ENCODE assay signal across 1 cellular context in the genomic region with DNA sequence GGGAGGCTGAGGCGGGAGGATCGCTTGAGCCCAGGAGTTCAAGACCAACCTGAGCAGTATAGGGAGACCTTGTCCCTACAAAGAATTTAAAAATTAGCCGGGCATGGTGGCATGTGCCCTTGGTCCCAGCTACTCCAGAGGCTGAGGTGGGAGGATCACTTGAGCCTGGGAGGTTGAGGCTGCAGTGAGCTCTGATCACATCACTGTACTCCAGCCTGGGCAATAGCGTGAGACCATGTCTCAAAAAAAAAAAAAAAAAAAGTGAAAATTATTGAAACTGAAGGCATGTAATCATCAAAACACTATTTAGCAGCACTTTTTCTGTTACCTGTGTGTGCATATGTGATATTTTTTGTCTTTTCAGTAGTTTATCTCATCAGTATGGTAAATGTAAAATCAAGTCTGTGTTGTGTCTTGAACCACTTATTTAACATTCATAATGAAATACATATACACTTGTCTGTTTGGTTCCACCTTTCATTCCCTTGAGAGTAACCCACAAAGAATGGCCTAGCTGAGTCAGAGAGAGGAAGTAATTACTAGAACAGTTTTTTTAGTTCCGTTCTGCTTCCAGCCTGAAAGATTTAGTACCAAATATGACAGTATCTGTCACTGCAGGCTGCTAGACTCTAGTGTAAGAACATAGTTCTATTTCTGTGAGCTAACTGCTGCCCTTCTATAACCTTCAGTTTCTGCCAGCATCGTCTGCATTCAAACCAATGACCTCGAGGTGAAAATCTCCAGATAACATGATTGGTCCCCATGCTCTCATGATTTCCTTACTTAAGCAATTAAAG.
TF ChIP-seq lines count a peak whose summit lies in the region.

No MANE protein-coding gene starts in this region.

TF ChIP-seq in K562, 482 proteins besides CTCF, POLR2A, EP300 and RAD21 (continued from another document and continues in another):
- TF ChIP-seq, protein P1, sequence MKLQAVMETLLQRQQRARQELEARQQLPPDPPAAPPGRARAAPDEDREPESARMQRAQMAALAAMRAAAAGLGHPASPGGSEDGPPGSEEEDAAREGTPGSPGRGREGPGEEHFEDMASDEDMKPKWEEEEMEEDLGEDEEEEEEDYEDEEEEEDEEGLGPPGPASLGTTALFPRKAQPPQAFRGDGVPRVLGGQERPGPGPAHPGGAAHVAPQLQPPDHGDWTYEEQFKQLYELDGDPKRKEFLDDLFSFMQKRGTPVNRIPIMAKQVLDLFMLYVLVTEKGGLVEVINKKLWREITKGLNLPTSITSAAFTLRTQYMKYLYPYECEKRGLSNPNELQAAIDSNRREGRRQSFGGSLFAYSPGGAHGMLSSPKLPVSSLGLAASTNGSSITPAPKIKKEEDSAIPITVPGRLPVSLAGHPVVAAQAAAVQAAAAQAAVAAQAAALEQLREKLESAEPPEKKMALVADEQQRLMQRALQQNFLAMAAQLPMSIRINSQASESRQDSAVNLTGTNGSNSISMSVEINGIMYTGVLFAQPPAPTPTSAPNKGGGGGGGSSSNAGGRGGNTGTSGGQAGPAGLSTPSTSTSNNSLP (IDR thresholded peaks at IDR 0.05; ENCODE audit: borderline replicate concordance, low read depth, low read length): no peak
- TF ChIP-seq, protein P2, sequence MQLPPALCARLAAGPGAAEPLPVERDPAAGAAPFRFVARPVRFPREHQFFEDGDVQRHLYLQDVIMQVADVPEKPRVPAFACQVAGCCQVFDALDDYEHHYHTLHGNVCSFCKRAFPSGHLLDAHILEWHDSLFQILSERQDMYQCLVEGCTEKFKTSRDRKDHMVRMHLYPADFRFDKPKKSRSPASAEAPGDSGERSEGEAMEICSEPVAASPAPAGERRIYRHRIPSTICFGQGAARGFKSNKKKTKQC (CRISPR knock-in tag; IDR thresholded peaks at IDR 0.05): no peak
- no peak for TF ChIP-seq HSF4 (CRISPR knock-in tag; IDR thresholded peaks at IDR 0.05; ENCODE audit: borderline replicate concordance)
- no peak for TF ChIP-seq STAT5B (CRISPR knock-in tag; IDR thresholded peaks at IDR 0.05)
- no peak for TF ChIP-seq ZNF197 (CRISPR knock-in tag; IDR thresholded peaks at IDR 0.05; ENCODE audit: low read depth)
- TF ChIP-seq, protein P3, sequence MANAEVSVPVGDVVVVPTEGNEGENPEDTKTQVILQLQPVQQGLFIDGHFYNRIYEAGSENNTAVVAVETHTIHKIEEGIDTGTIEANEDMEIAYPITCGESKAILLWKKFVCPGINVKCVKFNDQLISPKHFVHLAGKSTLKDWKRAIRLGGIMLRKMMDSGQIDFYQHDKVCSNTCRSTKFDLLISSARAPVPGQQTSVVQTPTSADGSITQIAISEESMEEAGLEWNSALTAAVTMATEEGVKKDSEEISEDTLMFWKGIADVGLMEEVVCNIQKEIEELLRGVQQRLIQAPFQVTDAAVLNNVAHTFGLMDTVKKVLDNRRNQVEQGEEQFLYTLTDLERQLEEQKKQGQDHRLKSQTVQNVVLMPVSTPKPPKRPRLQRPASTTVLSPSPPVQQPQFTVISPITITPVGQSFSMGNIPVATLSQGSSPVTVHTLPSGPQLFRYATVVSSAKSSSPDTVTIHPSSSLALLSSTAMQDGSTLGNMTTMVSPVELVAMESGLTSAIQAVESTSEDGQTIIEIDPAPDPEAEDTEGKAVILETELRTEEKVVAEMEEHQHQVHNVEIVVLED (CRISPR knock-in tag; IDR thresholded peaks at IDR 0.05): no peak
- TF ChIP-seq, protein P4, sequence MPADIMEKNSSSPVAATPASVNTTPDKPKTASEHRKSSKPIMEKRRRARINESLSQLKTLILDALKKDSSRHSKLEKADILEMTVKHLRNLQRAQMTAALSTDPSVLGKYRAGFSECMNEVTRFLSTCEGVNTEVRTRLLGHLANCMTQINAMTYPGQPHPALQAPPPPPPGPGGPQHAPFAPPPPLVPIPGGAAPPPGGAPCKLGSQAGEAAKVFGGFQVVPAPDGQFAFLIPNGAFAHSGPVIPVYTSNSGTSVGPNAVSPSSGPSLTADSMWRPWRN (IDR thresholded peaks at IDR 0.05; ENCODE audit: low read depth): no peak
- TF ChIP-seq, protein P5, sequence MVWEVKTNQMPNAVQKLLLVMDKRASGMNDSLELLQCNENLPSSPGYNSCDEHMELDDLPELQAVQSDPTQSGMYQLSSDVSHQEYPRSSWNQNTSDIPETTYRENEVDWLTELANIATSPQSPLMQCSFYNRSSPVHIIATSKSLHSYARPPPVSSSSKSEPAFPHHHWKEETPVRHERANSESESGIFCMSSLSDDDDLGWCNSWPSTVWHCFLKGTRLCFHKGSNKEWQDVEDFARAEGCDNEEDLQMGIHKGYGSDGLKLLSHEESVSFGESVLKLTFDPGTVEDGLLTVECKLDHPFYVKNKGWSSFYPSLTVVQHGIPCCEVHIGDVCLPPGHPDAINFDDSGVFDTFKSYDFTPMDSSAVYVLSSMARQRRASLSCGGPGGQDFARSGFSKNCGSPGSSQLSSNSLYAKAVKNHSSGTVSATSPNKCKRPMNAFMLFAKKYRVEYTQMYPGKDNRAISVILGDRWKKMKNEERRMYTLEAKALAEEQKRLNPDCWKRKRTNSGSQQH (CRISPR knock-in tag; IDR thresholded peaks at IDR 0.05): no peak
- TF ChIP-seq SRSF7 (optimal IDR thresholded peaks at IDR 0.05; ENCODE audit: low read depth, low read length): no peak
- TF ChIP-seq RFX5 (IDR thresholded peaks at IDR 0.05; ENCODE audit: low read depth, low read length): no peak
- TF ChIP-seq, protein P6, sequence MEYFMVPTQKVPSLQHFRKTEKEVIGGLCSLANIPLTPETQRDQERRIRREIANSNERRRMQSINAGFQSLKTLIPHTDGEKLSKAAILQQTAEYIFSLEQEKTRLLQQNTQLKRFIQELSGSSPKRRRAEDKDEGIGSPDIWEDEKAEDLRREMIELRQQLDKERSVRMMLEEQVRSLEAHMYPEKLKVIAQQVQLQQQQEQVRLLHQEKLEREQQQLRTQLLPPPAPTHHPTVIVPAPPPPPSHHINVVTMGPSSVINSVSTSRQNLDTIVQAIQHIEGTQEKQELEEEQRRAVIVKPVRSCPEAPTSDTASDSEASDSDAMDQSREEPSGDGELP (CRISPR knock-in tag; IDR thresholded peaks at IDR 0.05; ENCODE audit: borderline replicate concordance): no peak
- no peak for TF ChIP-seq ZNF274 (IDR thresholded peaks at IDR 0.05; ENCODE audit: borderline replicate concordance, low read depth, low read length)
- no peak for TF ChIP-seq HLTF (IDR thresholded peaks at IDR 0.05)
- TF ChIP-seq SAP30 (IDR thresholded peaks at IDR 0.05; ENCODE audit: borderline replicate concordance, insufficient read depth, low read depth, low read length, poor library complexity, severe bottlenecking): no peak
- no peak for TF ChIP-seq ZNF644 (tag; IDR thresholded peaks at IDR 0.05; ENCODE audit: low read depth)
- TF ChIP-seq ZNF589 (CRISPR knock-in tag; IDR thresholded peaks at IDR 0.05; ENCODE audit: low read depth): 0 out of 2 replicates have a peak, but pooled peaks have one; percentile 30
- no peak for TF ChIP-seq KLF13 (tag; IDR thresholded peaks at IDR 0.05; ENCODE audit: borderline replicate concordance, low read depth)
- TF ChIP-seq, protein P7, sequence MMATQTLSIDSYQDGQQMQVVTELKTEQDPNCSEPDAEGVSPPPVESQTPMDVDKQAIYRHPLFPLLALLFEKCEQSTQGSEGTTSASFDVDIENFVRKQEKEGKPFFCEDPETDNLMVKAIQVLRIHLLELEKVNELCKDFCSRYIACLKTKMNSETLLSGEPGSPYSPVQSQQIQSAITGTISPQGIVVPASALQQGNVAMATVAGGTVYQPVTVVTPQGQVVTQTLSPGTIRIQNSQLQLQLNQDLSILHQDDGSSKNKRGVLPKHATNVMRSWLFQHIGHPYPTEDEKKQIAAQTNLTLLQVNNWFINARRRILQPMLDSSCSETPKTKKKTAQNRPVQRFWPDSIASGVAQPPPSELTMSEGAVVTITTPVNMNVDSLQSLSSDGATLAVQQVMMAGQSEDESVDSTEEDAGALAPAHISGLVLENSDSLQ (IDR thresholded peaks at IDR 0.05): peak; percentile 82
- TF ChIP-seq ZNF174 (CRISPR knock-in tag; IDR thresholded peaks at IDR 0.05): no peak
- TF ChIP-seq, protein P8, sequence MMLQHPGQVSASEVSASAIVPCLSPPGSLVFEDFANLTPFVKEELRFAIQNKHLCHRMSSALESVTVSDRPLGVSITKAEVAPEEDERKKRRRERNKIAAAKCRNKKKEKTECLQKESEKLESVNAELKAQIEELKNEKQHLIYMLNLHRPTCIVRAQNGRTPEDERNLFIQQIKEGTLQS (IDR thresholded peaks at IDR 0.05): peak; percentile 63
- TF ChIP-seq, protein P8 (CRISPR knock-in tag; conservative IDR thresholded peaks at IDR 0.05): no peak; the same call in 1 of the 2 replicates
- no peak for TF ChIP-seq CBX8 (IDR thresholded peaks at IDR 0.05; ENCODE audit: borderline replicate concordance, extremely low read depth, low read depth, low read length, poor library complexity, severe bottlenecking)
- peak; percentile 91 for TF ChIP-seq MEF2A (IDR thresholded peaks at IDR 0.05; ENCODE audit: control insufficient read depth, low read depth, low read length)
- no peak for TF ChIP-seq HDAC8 (tag; IDR thresholded peaks at IDR 0.05)
- no peak for TF ChIP-seq SNIP1 (IDR thresholded peaks at IDR 0.05; ENCODE audit: low read depth)
- TF ChIP-seq, protein P9, sequence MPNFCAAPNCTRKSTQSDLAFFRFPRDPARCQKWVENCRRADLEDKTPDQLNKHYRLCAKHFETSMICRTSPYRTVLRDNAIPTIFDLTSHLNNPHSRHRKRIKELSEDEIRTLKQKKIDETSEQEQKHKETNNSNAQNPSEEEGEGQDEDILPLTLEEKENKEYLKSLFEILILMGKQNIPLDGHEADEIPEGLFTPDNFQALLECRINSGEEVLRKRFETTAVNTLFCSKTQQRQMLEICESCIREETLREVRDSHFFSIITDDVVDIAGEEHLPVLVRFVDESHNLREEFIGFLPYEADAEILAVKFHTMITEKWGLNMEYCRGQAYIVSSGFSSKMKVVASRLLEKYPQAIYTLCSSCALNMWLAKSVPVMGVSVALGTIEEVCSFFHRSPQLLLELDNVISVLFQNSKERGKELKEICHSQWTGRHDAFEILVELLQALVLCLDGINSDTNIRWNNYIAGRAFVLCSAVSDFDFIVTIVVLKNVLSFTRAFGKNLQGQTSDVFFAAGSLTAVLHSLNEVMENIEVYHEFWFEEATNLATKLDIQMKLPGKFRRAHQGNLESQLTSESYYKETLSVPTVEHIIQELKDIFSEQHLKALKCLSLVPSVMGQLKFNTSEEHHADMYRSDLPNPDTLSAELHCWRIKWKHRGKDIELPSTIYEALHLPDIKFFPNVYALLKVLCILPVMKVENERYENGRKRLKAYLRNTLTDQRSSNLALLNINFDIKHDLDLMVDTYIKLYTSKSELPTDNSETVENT (CRISPR knock-in tag; IDR thresholded peaks at IDR 0.05): no peak
- no peak for TF ChIP-seq SAFB (IDR thresholded peaks at IDR 0.05; ENCODE audit: borderline replicate concordance, low read depth, low read length)
- TF ChIP-seq, protein P10, sequence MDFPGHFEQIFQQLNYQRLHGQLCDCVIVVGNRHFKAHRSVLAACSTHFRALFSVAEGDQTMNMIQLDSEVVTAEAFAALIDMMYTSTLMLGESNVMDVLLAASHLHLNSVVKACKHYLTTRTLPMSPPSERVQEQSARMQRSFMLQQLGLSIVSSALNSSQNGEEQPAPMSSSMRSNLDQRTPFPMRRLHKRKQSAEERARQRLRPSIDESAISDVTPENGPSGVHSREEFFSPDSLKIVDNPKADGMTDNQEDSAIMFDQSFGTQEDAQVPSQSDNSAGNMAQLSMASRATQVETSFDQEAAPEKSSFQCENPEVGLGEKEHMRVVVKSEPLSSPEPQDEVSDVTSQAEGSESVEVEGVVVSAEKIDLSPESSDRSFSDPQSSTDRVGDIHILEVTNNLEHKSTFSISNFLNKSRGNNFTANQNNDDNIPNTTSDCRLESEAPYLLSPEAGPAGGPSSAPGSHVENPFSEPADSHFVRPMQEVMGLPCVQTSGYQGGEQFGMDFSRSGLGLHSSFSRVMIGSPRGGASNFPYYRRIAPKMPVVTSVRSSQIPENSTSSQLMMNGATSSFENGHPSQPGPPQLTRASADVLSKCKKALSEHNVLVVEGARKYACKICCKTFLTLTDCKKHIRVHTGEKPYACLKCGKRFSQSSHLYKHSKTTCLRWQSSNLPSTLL (IDR thresholded peaks at IDR 0.05): no peak
- peak; percentile 99 for TF ChIP-seq ETV1 (tag; conservative IDR thresholded peaks at IDR 0.05; ENCODE audit: low read depth)
- TF ChIP-seq PHB (CRISPR knock-in tag; IDR thresholded peaks at IDR 0.05): no peak
- TF ChIP-seq BRD4 (IDR thresholded peaks at IDR 0.05): no peak
- TF ChIP-seq KLF16 (IDR thresholded peaks at IDR 0.05): peak; percentile 40; the same call in 1 of the 2 replicates
- peak; percentile 91 for TF ChIP-seq SMARCE1 (IDR thresholded peaks at IDR 0.05)
- TF ChIP-seq SOX6 (IDR thresholded peaks at IDR 0.05): peak; percentile 32; the same call in 1 of the 2 replicates
- no peak for TF ChIP-seq ZFP30 (CRISPR knock-in tag; IDR thresholded peaks at IDR 0.05; ENCODE audit: borderline replicate concordance)
- TF ChIP-seq LCOR (CRISPR knock-in tag; IDR thresholded peaks at IDR 0.05): peak; percentile 57; the same call in 1 of the 2 replicates
- no peak for TF ChIP-seq CAMTA2 (CRISPR knock-in tag; conservative IDR thresholded peaks at IDR 0.05)
- TF ChIP-seq FOXJ3 (CRISPR knock-in tag; IDR thresholded peaks at IDR 0.05): no peak
- no peak for TF ChIP-seq ZNF134 (CRISPR knock-in tag; conservative IDR thresholded peaks at IDR 0.05)
- TF ChIP-seq CEBPB (tag; IDR thresholded peaks at IDR 0.05): no peak
- TF ChIP-seq XRCC5 (IDR thresholded peaks at IDR 0.05; ENCODE audit: low read depth, low read length): no peak
- TF ChIP-seq ZNF12 (CRISPR knock-in tag; IDR thresholded peaks at IDR 0.05): peak; percentile 78; the same call in 1 of the 2 replicates
- TF ChIP-seq ZKSCAN1 (IDR thresholded peaks at IDR 0.05; ENCODE audit: low read depth, low read length): no peak
- 0 out of 2 replicates have a peak, but pooled peaks have one; percentile 31 for TF ChIP-seq POLR2AphosphoS5 (IDR thresholded peaks at IDR 0.05; ENCODE audit: control insufficient read depth, insufficient read depth, low read depth, low read length)
- TF ChIP-seq, protein P11, sequence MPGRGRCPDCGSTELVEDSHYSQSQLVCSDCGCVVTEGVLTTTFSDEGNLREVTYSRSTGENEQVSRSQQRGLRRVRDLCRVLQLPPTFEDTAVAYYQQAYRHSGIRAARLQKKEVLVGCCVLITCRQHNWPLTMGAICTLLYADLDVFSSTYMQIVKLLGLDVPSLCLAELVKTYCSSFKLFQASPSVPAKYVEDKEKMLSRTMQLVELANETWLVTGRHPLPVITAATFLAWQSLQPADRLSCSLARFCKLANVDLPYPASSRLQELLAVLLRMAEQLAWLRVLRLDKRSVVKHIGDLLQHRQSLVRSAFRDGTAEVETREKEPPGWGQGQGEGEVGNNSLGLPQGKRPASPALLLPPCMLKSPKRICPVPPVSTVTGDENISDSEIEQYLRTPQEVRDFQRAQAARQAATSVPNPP (IDR thresholded peaks at IDR 0.05; ENCODE audit: borderline replicate concordance, insufficient read depth, insufficient read length): no peak
- TF ChIP-seq MBD2 (IDR thresholded peaks at IDR 0.05; ENCODE audit: borderline replicate concordance, low read depth): peak; percentile 30; the same call in 1 of the 2 replicates
- TF ChIP-seq ELF1 (tag; IDR thresholded peaks at IDR 0.05): no peak
- TF ChIP-seq LEF1 (IDR thresholded peaks at IDR 0.05): peak; percentile 86
- TF ChIP-seq ARHGAP35 (IDR thresholded peaks at IDR 0.05; ENCODE audit: partially characterized antibody): no peak
- TF ChIP-seq PHF20 (IDR thresholded peaks at IDR 0.05; ENCODE audit: partially characterized antibody): no peak
